1 cellular context compared by ENCODE assay signal in the genomic region with DNA sequence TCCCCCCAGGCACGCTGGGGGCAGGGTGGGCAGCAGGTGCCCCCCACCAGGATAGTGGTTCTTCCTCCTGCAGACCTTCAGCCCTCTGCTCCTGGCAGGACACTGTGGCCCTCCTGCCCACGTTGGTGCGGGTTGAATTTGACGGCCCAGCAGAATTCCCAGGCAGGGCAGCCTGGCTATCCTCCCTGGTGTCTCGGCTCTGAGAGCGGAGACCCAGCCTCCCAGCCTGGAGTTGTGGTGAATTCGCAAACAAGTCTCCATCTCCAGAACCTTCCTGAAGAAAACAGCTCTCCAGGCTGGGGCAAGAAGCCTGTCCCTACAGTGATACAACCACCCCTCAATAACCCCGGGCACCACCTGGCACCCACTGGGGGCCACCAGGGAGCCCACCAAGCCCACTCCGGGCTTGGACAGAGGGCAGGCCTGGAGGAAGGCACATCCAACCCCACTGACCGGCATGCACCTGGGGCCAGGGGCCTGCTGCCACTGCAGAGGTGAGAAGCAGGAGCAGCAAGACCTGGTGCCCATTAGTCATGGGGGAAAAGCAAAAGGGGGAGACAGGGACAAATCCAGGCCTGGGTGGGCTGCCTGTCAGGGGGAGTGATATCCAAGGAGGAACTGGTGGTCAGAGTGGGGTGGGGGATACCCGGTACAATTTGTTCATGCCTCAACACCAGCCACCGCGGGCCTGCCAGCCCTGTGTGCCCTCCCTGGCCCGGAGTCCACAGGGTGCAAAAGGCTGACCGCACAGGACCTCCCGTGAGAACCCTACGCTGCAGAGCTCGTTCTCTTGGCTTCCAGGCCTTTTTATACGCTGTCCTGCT.
A peak's percentile ranks its signal among the peaks of the same experiment; 100 is the strongest.
TF ChIP-seq lines count a peak whose summit lies in the region.

No MANE protein-coding gene starts in this region.

TF ChIP-seq in HepG2, 621 proteins besides CTCF, POLR2A, EP300 and RAD21:
- TF ChIP-seq MAFF (IDR thresholded peaks at IDR 0.05; ENCODE audit: low read depth, low read length) (no peak), POGZ (CRISPR knock-in tag; IDR thresholded peaks at IDR 0.05) (no peak), ZBTB38 (CRISPR knock-in tag; IDR thresholded peaks at IDR 0.05) (0 out of 2 replicates have a peak, but pooled peaks have one; percentile 15), ZKSCAN5 (CRISPR knock-in tag; IDR thresholded peaks at IDR 0.05) (no peak), KDM2A (CRISPR knock-in tag; IDR thresholded peaks at IDR 0.05; ENCODE audit: borderline replicate concordance, low read depth) (no peak), MZF1 (CRISPR knock-in tag; IDR thresholded peaks at IDR 0.05; ENCODE audit: borderline replicate concordance) (no peak), AGO2 (optimal IDR thresholded peaks at IDR 0.05; ENCODE audit: low read depth, low read length) (peak; percentile 2), ASH2L (IDR thresholded peaks at IDR 0.05; ENCODE audit: insufficient read length, low read depth, low read length) (no peak), PTBP1 (IDR thresholded peaks at IDR 0.05; ENCODE audit: low read depth, low read length, poor library complexity, severe bottlenecking) (no peak)
- TF ChIP-seq, protein P1, sequence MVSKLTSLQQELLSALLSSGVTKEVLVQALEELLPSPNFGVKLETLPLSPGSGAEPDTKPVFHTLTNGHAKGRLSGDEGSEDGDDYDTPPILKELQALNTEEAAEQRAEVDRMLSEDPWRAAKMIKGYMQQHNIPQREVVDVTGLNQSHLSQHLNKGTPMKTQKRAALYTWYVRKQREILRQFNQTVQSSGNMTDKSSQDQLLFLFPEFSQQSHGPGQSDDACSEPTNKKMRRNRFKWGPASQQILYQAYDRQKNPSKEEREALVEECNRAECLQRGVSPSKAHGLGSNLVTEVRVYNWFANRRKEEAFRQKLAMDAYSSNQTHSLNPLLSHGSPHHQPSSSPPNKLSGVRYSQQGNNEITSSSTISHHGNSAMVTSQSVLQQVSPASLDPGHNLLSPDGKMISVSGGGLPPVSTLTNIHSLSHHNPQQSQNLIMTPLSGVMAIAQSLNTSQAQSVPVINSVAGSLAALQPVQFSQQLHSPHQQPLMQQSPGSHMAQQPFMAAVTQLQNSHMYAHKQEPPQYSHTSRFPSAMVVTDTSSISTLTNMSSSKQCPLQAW (CRISPR knock-in tag; IDR thresholded peaks at IDR 0.05) = no peak
- TF ChIP-seq, protein P2, sequence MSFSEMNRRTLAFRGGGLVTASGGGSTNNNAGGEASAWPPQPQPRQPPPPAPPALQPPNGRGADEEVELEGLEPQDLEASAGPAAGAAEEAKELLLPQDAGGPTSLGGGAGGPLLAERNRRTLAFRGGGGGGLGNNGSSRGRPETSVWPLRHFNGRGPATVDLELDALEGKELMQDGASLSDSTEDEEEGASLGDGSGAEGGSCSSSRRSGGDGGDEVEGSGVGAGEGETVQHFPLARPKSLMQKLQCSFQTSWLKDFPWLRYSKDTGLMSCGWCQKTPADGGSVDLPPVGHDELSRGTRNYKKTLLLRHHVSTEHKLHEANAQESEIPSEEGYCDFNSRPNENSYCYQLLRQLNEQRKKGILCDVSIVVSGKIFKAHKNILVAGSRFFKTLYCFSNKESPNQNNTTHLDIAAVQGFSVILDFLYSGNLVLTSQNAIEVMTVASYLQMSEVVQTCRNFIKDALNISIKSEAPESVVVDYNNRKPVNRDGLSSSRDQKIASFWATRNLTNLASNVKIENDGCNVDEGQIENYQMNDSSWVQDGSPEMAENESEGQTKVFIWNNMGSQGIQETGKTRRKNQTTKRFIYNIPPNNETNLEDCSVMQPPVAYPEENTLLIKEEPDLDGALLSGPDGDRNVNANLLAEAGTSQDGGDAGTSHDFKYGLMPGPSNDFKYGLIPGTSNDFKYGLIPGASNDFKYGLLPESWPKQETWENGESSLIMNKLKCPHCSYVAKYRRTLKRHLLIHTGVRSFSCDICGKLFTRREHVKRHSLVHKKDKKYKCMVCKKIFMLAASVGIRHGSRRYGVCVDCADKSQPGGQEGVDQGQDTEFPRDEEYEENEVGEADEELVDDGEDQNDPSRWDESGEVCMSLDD (CRISPR knock-in tag; IDR thresholded peaks at IDR 0.05; ENCODE audit: borderline replicate concordance) = no peak
- TF ChIP-seq, protein P3, sequence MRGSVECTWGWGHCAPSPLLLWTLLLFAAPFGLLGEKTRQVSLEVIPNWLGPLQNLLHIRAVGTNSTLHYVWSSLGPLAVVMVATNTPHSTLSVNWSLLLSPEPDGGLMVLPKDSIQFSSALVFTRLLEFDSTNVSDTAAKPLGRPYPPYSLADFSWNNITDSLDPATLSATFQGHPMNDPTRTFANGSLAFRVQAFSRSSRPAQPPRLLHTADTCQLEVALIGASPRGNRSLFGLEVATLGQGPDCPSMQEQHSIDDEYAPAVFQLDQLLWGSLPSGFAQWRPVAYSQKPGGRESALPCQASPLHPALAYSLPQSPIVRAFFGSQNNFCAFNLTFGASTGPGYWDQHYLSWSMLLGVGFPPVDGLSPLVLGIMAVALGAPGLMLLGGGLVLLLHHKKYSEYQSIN (CRISPR knock-in tag; IDR thresholded peaks at IDR 0.05; ENCODE audit: borderline replicate concordance) = no peak
- TF ChIP-seq, protein P4, sequence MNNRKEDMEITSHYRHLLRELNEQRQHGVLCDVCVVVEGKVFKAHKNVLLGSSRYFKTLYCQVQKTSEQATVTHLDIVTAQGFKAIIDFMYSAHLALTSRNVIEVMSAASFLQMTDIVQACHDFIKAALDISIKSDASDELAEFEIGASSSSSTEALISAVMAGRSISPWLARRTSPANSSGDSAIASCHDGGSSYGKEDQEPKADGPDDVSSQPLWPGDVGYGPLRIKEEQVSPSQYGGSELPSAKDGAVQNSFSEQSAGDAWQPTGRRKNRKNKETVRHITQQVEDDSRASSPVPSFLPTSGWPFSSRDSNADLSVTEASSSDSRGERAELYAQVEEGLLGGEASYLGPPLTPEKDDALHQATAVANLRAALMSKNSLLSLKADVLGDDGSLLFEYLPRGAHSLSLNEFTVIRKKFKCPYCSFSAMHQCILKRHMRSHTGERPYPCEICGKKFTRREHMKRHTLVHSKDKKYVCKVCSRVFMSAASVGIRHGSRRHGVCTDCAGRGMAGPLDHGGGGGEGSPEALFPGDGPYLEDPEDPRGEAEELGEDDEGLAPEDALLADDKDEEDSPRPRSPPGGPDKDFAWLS (CRISPR knock-in tag; IDR thresholded peaks at IDR 0.05; ENCODE audit: borderline replicate concordance) = no peak
- TF ChIP-seq, protein P5, sequence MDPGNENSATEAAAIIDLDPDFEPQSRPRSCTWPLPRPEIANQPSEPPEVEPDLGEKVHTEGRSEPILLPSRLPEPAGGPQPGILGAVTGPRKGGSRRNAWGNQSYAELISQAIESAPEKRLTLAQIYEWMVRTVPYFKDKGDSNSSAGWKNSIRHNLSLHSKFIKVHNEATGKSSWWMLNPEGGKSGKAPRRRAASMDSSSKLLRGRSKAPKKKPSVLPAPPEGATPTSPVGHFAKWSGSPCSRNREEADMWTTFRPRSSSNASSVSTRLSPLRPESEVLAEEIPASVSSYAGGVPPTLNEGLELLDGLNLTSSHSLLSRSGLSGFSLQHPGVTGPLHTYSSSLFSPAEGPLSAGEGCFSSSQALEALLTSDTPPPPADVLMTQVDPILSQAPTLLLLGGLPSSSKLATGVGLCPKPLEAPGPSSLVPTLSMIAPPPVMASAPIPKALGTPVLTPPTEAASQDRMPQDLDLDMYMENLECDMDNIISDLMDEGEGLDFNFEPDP (CRISPR knock-in tag; conservative IDR thresholded peaks at IDR 0.05) = no peak
